ENCODE assay signal across 8 cellular contexts in the genomic region with DNA sequence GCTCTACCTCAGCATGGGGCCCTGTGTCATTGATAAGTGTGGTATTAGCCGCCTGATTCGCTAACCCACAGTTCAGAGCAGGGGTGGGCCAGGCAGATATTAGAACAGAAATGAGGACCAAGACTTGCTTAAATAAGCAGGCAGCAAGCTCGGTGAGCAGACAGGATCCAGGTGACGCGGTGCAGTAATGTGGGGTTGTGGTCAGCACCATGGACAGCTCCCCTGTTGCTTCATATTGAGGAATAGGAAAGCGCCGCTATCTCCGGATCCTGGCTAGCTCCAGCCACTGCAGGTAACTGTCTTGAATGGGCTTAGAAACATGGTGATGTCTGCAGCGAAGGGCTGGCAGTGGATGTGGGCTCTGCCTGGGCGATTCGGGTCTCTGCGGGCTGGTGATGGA. TPM values are rescaled to one million over a fixed set of nuclear protein-coding genes. Genes with fewer than 3 reads are reported as not detected.
DNase-seq lines count a peak whose midpoint lies in the region; ATAC-seq and TF ChIP-seq lines count a peak whose summit lies in the region.

No MANE protein-coding gene starts in this region.

- no peak overlapping the region for H3K4ac ChIP-seq in trophoblast cell (ENCODE audit: low read depth, low read length)

- H3K4me1 Mint-ChIP-seq in activated CD4-positive, alpha-beta memory T cell treated with anti-CD3 and anti-CD28 coated beads, Interleukin-2, amount 10 ng/mL, durations not matched to agents 7 days and 5 days = no peaks in the 10 kb centered on the region

- no peak overlapping the region for H3K27ac Mint-ChIP-seq in activated CD4-positive, alpha-beta memory T cell treated with anti-CD3 and anti-CD28 coated beads, Interleukin-2, amount 10 ng/mL, durations not matched to agents 7 days and 5 days

- H3K9me3 ChIP-seq in trophoblast cell (ENCODE audit: insufficient read depth, low read depth, low read length) = peaks cover 2% of the 10 kb centered on the region

- H3K23ac ChIP-seq in trophoblast cell (ENCODE audit: low read length) = no peak overlapping the region

- CTCF ChIA-PET in activated CD4-positive, alpha-beta memory T cell treated with anti-CD3 and anti-CD28 coated beads, Interleukin-2, amount 10 ng/mL, durations not matched to agents 7 days and 5 days (lab: Charles Lee) = no interaction called here

- H3K79me2 ChIP-seq in trophoblast cell (ENCODE audit: control insufficient read depth, insufficient read depth, low read length, poor library complexity) = no peaks in the 10 kb centered on the region

- no peak overlapping the region for H2BK12ac ChIP-seq in trophoblast cell (ENCODE audit: low read length)

- H3K27me3 ChIP-seq in trophoblast cell (ENCODE audit: insufficient read depth, low read length) = no peaks in the 10 kb centered on the region

- no CpG with 5 or more reads among the region's 12 CpGs for WGBS in trophoblast cell (ENCODE audit: extremely low coverage, insufficient coverage, insufficient read length)

- no peak overlapping the region for H4K91ac ChIP-seq in trophoblast cell (ENCODE audit: low read depth, low read length)

- POLR2A ChIA-PET in activated CD4-positive, alpha-beta memory T cell treated with anti-CD3 and anti-CD28 coated beads, Interleukin-2, amount 10 ng/mL, durations not matched to agents 7 days and 5 days (lab: Charles Lee) = no interaction called here

- no peak overlapping the region for H3K4me3 Mint-ChIP-seq in activated CD4-positive, alpha-beta memory T cell treated with anti-CD3 and anti-CD28 coated beads, Interleukin-2, amount 10 ng/mL, durations not matched to agents 7 days and 5 days

- H3K4me1 ChIP-seq in trophoblast cell (ENCODE audit: control insufficient read depth in 1 of 2, insufficient read depth in 2 of 2, low read length in 2 of 2) = no peaks in the 10 kb centered on the region

- H3K4me3 ChIP-seq in fibroblast of pulmonary artery (replicated peaks; ENCODE audit: low read depth, low read length) = no peak overlapping the region
- H3K4me3 ChIP-seq in trophoblast cell (ENCODE audit: low read depth, low read length) = no peak overlapping the region

- H2AK5ac ChIP-seq in trophoblast cell (ENCODE audit: low read length) = no peak overlapping the region

- H3K18ac ChIP-seq in trophoblast cell (ENCODE audit: low read length) = no peak overlapping the region

- no peaks in the 10 kb centered on the region for H3K9me3 Mint-ChIP-seq in activated CD4-positive, alpha-beta memory T cell treated with anti-CD3 and anti-CD28 coated beads, Interleukin-2, amount 10 ng/mL, durations not matched to agents 7 days and 5 days

- no peak overlapping the region for H3K4me2 ChIP-seq in trophoblast cell (ENCODE audit: low read length)

- H4K12ac ChIP-seq in trophoblast cell (ENCODE audit: low read depth, low read length) = no peak overlapping the region

- H3K9ac ChIP-seq in trophoblast cell (ENCODE audit: low read length) = no peak overlapping the region

- DNase-seq in Ammon's horn (ENCODE audit: low spot score) (peak; percentile 39), HuH-7 (ENCODE audit: low spot score) (peak; percentile 62), fibroblast of pulmonary artery (ENCODE audit: low read depth) (peak; percentile 39), trophoblast cell (peak; percentile 61 to 88), NCI-H2227 treated with DMSO at 0.1 percent for 48 hours (lab: John Stamatoyannopoulos, UW) (no peak)
- DNase-seq in activated CD4-positive, alpha-beta memory T cell treated with anti-CD3 and anti-CD28 coated beads, Interleukin-2, amount 10 ng/mL, durations not matched to agents 7 days and 5 days = peak; percentile 60

- no peaks in the 10 kb centered on the region for H3K27me3 Mint-ChIP-seq in activated CD4-positive, alpha-beta memory T cell treated with anti-CD3 and anti-CD28 coated beads, Interleukin-2, amount 10 ng/mL, durations not matched to agents 7 days and 5 days

- no peaks in the 10 kb centered on the region for H3K36me3 Mint-ChIP-seq in activated CD4-positive, alpha-beta memory T cell treated with anti-CD3 and anti-CD28 coated beads, Interleukin-2, amount 10 ng/mL, durations not matched to agents 7 days and 5 days (ENCODE audit: low read depth)

- no peak overlapping the region for H3K27ac ChIP-seq in trophoblast cell (ENCODE audit: low read depth, low read length)

- no peak for TF ChIP-seq CTCF in fibroblast of pulmonary artery (IDR thresholded peaks at IDR 0.05; ENCODE audit: low read length, missing control alignments)

- H3K14ac ChIP-seq in trophoblast cell (ENCODE audit: low read length) = no peak overlapping the region

- no peak overlapping the region for H2BK120ac ChIP-seq in trophoblast cell (ENCODE audit: insufficient read depth, low read length, poor library complexity)

- no peak overlapping the region for H2AFZ ChIP-seq in trophoblast cell (ENCODE audit: insufficient read depth, low read length, poor library complexity)

- H3K36me3 ChIP-seq in trophoblast cell (ENCODE audit: control insufficient read depth in 1 of 2, insufficient read depth in 2 of 2, low read length in 2 of 2) = no peaks in the 10 kb centered on the region

- no peak overlapping the region for H2BK5ac ChIP-seq in trophoblast cell (ENCODE audit: low read depth, low read length, poor library complexity)

- no peak for ATAC-seq in GM19397 (IDR thresholded peaks at IDR 0.05; ENCODE audit: unreplicated experiment)
- no peak for ATAC-seq in HG03175 (IDR thresholded peaks at IDR 0.05; ENCODE audit: unreplicated experiment)

- H3K79me1 ChIP-seq in trophoblast cell (ENCODE audit: low read length) = no peaks in the 10 kb centered on the region

- no peak overlapping the region for H4K8ac ChIP-seq in trophoblast cell (ENCODE audit: low read depth, low read length)

RNA-seq across cellular contexts. Expression of a gene that starts 51.3 kb away (rescaled TPM):
- total RNA-seq in activated CD4-positive, alpha-beta memory T cell treated with anti-CD3 and anti-CD28 coated beads, Interleukin-2, amount 10 ng/mL, durations not matched to agents 7 days and 5 days = not detected
- polyA plus RNA-seq in trophoblast cell (2013) = under 0.01 and 0.01 TPM in 2 replicates
